Comparison of ENCODE assay signal across 14 cellular contexts in the genomic region with DNA sequence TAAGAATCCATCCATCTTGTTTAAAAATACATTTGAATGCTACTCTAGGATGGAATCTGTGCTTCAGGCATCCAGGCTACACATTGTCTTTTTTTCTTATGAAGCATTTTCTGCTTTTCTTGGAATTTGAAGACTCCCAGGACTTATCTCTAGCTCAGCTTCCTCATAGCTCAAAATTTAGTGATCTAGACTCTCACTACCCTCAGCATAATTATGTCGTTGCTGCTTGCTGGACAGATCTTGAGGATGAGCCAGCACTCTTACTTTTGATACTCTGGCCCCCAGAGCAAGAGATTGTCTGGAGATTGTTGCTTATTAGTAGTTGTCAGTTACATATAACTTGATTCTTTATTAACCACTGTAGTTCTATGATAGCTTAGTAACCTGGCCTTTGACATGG.
"Had no signal": no experiment of that assay in that cellular context is flagged by ENCODE, and none has a peak within 500 bp of the region (broad histone marks: within the 10 kb centered on the region; RNA-seq: fewer than 3 reads in every experiment).

No MANE protein-coding gene starts in this region.

- H3K9me3 ChIP-seq: gastrocnemius medialis, prostate gland, SJSA1 had no signal

- H3K36me3 ChIP-seq: gastrocnemius medialis, prostate gland, SJSA1 had no signal

- ATAC-seq: gastrocnemius medialis; stimulated activated naive CD8-positive, alpha-beta T cell treated with anti-CD3 and anti-CD28 coated beads, Interleukin-15, Interleukin-2, amounts not matched to agents 100 U/mL and 50 U/mL, for 24 hours had no signal

- H3K27ac ChIP-seq: gastrocnemius medialis, prostate gland, SJSA1 had no signal

- H3K4me3 ChIP-seq: gastrocnemius medialis, prostate gland, SJSA1 had no signal

- H3K27me3 ChIP-seq: gastrocnemius medialis, SJSA1 had no signal

- DNase-seq: activated CD4-positive, alpha-beta T cell treated with anti-CD3 and anti-CD28 coated beads, Interleukin-2, amount 10 ng/mL, durations not matched to agents 7 days and 5 days; activated CD4-positive, CD25-positive, alpha-beta regulatory T cell; activated CD8-positive, alpha-beta memory T cell treated with anti-CD3 and anti-CD28 coated beads for 24 hours; activated naive CD4-positive, alpha-beta T cell treated with anti-CD3 and anti-CD28 coated beads for 36 hours; cortex of kidney; effector CD8-positive, alpha-beta T cell; gastrocnemius medialis; nephron progenitor cell; stimulated activated CD4-positive, alpha-beta T cell treated with anti-CD3 and anti-CD28 coated beads, Interleukin-12 subunit alpha, Interleukin-12 subunit beta, amount 100 ng/mL, for 4 hours; stimulated activated CD4-positive, alpha-beta T cell treated with anti-CD3 and anti-CD28 coated beads, Interleukin-2, amount 100 ng/mL, for 48 hours; stimulated activated naive CD8-positive, alpha-beta T cell treated with anti-CD3 and anti-CD28 coated beads, Interleukin-15, Interleukin-2, amounts not matched to agents 100 U/mL and 50 U/mL, for 24 hours; T-helper 1 cell had no signal

- H3K4me1 ChIP-seq: prostate gland, SJSA1 had no signal
